ENCODE assay signal across 8 cellular contexts in the genomic region with DNA sequence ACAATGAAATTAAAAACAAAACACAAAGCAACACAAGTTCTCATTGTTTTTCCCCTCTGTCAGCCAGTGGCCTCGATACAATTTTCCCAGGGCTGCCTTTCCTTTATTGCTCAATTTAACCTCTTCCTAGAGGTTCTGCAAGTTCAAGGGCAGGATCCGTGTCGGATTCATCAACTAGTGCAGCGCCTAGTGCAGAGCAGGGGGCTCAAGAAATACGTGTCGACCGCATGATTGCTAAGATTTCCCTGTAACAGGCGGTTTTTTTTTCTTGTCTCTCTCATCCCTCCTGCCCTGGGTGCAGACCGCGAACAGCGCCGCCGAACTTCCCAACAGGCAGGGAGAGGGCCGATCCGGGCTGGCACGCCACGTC. TPM values are rescaled to one million over a fixed set of nuclear protein-coding genes. Genes with fewer than 3 reads are reported as not detected.
A peak's percentile ranks its signal among the peaks of the same experiment; 100 is the strongest.
DNase-seq lines count a peak whose midpoint lies in the region; ATAC-seq and TF ChIP-seq lines count a peak whose summit lies in the region.

No MANE protein-coding gene starts in this region.

- TF ChIP-seq CTCF in BE2C (IDR thresholded peaks at IDR 0.05; ENCODE audit: low read depth, low read length) (no peak), smooth muscle cell (IDR thresholded peaks at IDR 0.05; ENCODE audit: borderline replicate concordance, insufficient read depth, poor library complexity, severe bottlenecking) (peak; percentile 2)

- under 1% methylated on average over 17 of the region's 17 CpGs for WGBS in right cardiac atrium
- WGBS in smooth muscle cell (ENCODE audit: low lambda C conversion rate): under 1% methylated on average over 17 of the region's 17 CpGs

- no peaks in the 10 kb centered on the region for H3K27me3 Mint-ChIP-seq in activated T-cell treated with anti-CD3 and anti-CD28 coated beads, Interleukin-2, amount 50 U/mL, for 24 hours

- H3K27ac Mint-ChIP-seq in activated T-cell treated with anti-CD3 and anti-CD28 coated beads, Interleukin-2, amount 50 U/mL, for 24 hours: peak overlapping the region; percentile 99

- no peak overlapping the region for H2AFZ ChIP-seq in smooth muscle cell (ENCODE audit: low read depth)

- ATAC-seq in HG03025 (IDR thresholded peaks at IDR 0.05; ENCODE audit: low FRiP score, unreplicated experiment) (peak; percentile 2), right cardiac atrium (no peak), GM21390 (IDR thresholded peaks at IDR 0.05; ENCODE audit: unreplicated experiment) (no peak)

- peak overlapping the region; percentile 100 for H3K4me3 Mint-ChIP-seq in activated T-cell treated with anti-CD3 and anti-CD28 coated beads, Interleukin-2, amount 50 U/mL, for 24 hours

- H3K27ac ChIP-seq in right cardiac atrium (ENCODE audit: low read length) (peak overlapping the region; percentile 99), smooth muscle cell (ENCODE audit: low read depth) (peak overlapping the region; percentile 99)

- H3K36me3 ChIP-seq in BE2C (no peaks in the 10 kb centered on the region), smooth muscle cell (ENCODE audit: low read depth) (peaks cover 3% of the 10 kb centered on the region)

- H3K9me3 ChIP-seq in BE2C (no peaks in the 10 kb centered on the region), right cardiac atrium (ENCODE audit: control insufficient read depth, low read length) (no peaks in the 10 kb centered on the region), smooth muscle cell (replicated peaks; ENCODE audit: low read depth) (no peaks in the 10 kb centered on the region)

- peaks cover 39% of the 10 kb centered on the region for H3F3A ChIP-seq in smooth muscle cell (ENCODE audit: low read depth)

- H3K4me2 ChIP-seq in smooth muscle cell: peak overlapping the region; percentile 88

- H3K9ac ChIP-seq in smooth muscle cell (ENCODE audit: low read depth): peak overlapping the region; percentile 95

- H4K20me1 ChIP-seq in smooth muscle cell (ENCODE audit: low read depth): peaks cover 33% of the 10 kb centered on the region

- intact Hi-C loops in right cardiac atrium (cut with DNase I): loop anchor here in 2 of 4 donors (5.0 kb wide), 1 partner anchor 256 kb away; no protein-coding TSS in a partner anchor

- H3K4me1 ChIP-seq in BE2C (no peaks in the 10 kb centered on the region), right cardiac atrium (ENCODE audit: control insufficient read depth, insufficient read depth, low read length) (no peaks in the 10 kb centered on the region), smooth muscle cell (ENCODE audit: low read depth) (peaks cover 13% of the 10 kb centered on the region)

- no peaks in the 10 kb centered on the region for H3K27me3 ChIP-seq in BE2C
- no peaks in the 10 kb centered on the region for H3K27me3 ChIP-seq in right cardiac atrium (ENCODE audit: control insufficient read depth, insufficient read depth)
- no peaks in the 10 kb centered on the region for H3K27me3 ChIP-seq in smooth muscle cell (ENCODE audit: low read depth)

- no peak for DNase-seq in BE2C
- no peak for DNase-seq in activated T-cell treated with anti-CD3 and anti-CD28 coated beads, Interleukin-2, amount 50 U/mL, for 24 hours
- DNase-seq in right cardiac atrium: no peak
- DNase-seq in smooth muscle cell (lab: John Stamatoyannopoulos, UW; ENCODE audit: unreplicated experiment): no peak
- DNase-seq in D341Med (ENCODE audit: low spot score): no peak
- DNase-seq in SW 1271 (lab: John Stamatoyannopoulos, UW): no peak

- no peaks in the 10 kb centered on the region for H3K9me3 Mint-ChIP-seq in activated T-cell treated with anti-CD3 and anti-CD28 coated beads, Interleukin-2, amount 50 U/mL, for 24 hours

- H3K4me3 ChIP-seq in BE2C (ENCODE audit: low read depth, low read length) (peak overlapping the region; percentile 64), right cardiac atrium (ENCODE audit: low read length) (peak overlapping the region; percentile 64), smooth muscle cell (peak overlapping the region; percentile 60)

- peaks cover 36% of the 10 kb centered on the region for H3K79me2 ChIP-seq in smooth muscle cell (ENCODE audit: low read depth)

- H3K36me3 Mint-ChIP-seq in activated T-cell treated with anti-CD3 and anti-CD28 coated beads, Interleukin-2, amount 50 U/mL, for 24 hours (ENCODE audit: low read depth): peaks cover 35% of the 10 kb centered on the region

- H3K4me1 Mint-ChIP-seq in activated T-cell treated with anti-CD3 and anti-CD28 coated beads, Interleukin-2, amount 50 U/mL, for 24 hours (ENCODE audit: low read depth): peaks cover 56% of the 10 kb centered on the region

RNA-seq across cellular contexts. Expression of a gene that starts 1.4 kb away (rescaled TPM):
- 21.8 TPM for polyA plus RNA-seq in BE2C (2012; ENCODE audit: insufficient read depth, insufficient read length, low read depth)
- 10 to 100 TPM; 33.6 to 65.9 (median 39.2) TPM for total RNA-seq in right cardiac atrium
- 22.9 TPM for polyA plus RNA-seq in right cardiac atrium
- 170 and 195 TPM in 2 replicates for total RNA-seq in smooth muscle cell
- 209 and 241 TPM in 2 replicates for polyA plus RNA-seq in smooth muscle cell
